8 cellular contexts compared by ENCODE assay signal in genomic region chr16:23556881-23557778, GRCh38. TPM values are rescaled to one million over a fixed set of nuclear protein-coding genes. Genes with fewer than 3 reads are reported as not detected.
A peak's percentile ranks its signal among the peaks of the same experiment; 100 is the strongest.
DNase-seq lines count a peak whose midpoint lies in the region; ATAC-seq and TF ChIP-seq lines count a peak whose summit lies in the region.

Gene EARS2 (minus strand): TSS chr16:23557350. CDS start chr16:23557343, 7 bp downstream.
A gene with protein sequence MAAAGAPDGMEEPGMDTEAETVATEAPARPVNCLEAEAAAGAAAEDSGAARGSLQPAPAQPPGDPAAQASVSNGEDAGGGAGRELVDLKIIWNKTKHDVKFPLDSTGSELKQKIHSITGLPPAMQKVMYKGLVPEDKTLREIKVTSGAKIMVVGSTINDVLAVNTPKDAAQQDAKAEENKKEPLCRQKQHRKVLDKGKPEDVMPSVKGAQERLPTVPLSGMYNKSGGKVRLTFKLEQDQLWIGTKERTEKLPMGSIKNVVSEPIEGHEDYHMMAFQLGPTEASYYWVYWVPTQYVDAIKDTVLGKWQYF (plus strand): TSS chr16:23557727. CDS start chr16:23557743, 16 bp downstream.

- H3K36me3 Mint-ChIP-seq in activated T-cell treated with anti-CD3 and anti-CD28 coated beads, Interleukin-2, amount 50 U/mL, for 24 hours (ENCODE audit: low read depth) = peaks cover 62% of the 10 kb centered on the region

- no peaks in the 10 kb centered on the region for H3K27me3 ChIP-seq in muscle layer of duodenum (ENCODE audit: low read depth, low read length)

- H3K4me1 ChIP-seq in muscle layer of duodenum (ENCODE audit: control insufficient read depth in 1 of 2, insufficient read depth in 2 of 2, low read length in 2 of 2) = peaks cover 0 to 38% of the 10 kb centered on the region in 2 donors

- no peaks in the 10 kb centered on the region for H3K9me3 Mint-ChIP-seq in activated T-cell treated with anti-CD3 and anti-CD28 coated beads, Interleukin-2, amount 50 U/mL, for 24 hours

- H3K27ac ChIP-seq in muscle layer of duodenum (ENCODE audit: low read length) = peak within 1 kb of the TSS; percentile 92

- H3K27ac Mint-ChIP-seq in activated T-cell treated with anti-CD3 and anti-CD28 coated beads, Interleukin-2, amount 50 U/mL, for 24 hours = peak within 1 kb of the TSS; percentile 97

- ATAC-seq in GM21723 (IDR thresholded peaks at IDR 0.05; ENCODE audit: unreplicated experiment) = peak; percentile 87
- ATAC-seq in esophagus mucosa = peak; percentile 98

- H3K4me3 ChIP-seq in muscle layer of duodenum (ENCODE audit: low read depth in 1 of 2, low read length in 2 of 2) = peak within 1 kb of the TSS; percentile 87 to 94

- H3K36me3 ChIP-seq in muscle layer of duodenum (ENCODE audit: control insufficient read depth in 1 of 2, insufficient read depth in 2 of 2, low read length in 2 of 2) = peaks cover 25 to 42% of the 10 kb centered on the region in 2 donors

- peaks cover 48% of the 10 kb centered on the region for H3K4me1 Mint-ChIP-seq in activated T-cell treated with anti-CD3 and anti-CD28 coated beads, Interleukin-2, amount 50 U/mL, for 24 hours (ENCODE audit: low read depth)

- H3K27me3 Mint-ChIP-seq in activated T-cell treated with anti-CD3 and anti-CD28 coated beads, Interleukin-2, amount 50 U/mL, for 24 hours = no peaks in the 10 kb centered on the region

- H3K9me3 ChIP-seq in muscle layer of duodenum (ENCODE audit: control insufficient read depth in 1 of 2, low read length in 2 of 2) = no peaks in the 10 kb centered on the region

- peak; percentile 92 for DNase-seq in DMS79 treated with DMSO at 0.1 percent for 48 hours (lab: John Stamatoyannopoulos, UW)
- peak; percentile 95 for DNase-seq in KG1 (lab: John Stamatoyannopoulos, UW)
- DNase-seq in activated T-cell treated with anti-CD3 and anti-CD28 coated beads, Interleukin-2, amount 50 U/mL, for 24 hours = peak; percentile 100
- peak; percentile 96 for DNase-seq in stimulated activated CD8-positive, alpha-beta memory T cell treated with anti-CD3 and anti-CD28 coated beads, Interleukin-7, amount 100 ng/mL, for 4 hours (ENCODE audit: low read depth in 2 of 2)

- H3K4me3 Mint-ChIP-seq in activated T-cell treated with anti-CD3 and anti-CD28 coated beads, Interleukin-2, amount 50 U/mL, for 24 hours = peak within 1 kb of the TSS; percentile 93

TF ChIP-seq in PFSK-1, 5 proteins besides CTCF, POLR2A, EP300 and RAD21:
- no peak for TF ChIP-seq FOXP2 (optimal IDR thresholded peaks at IDR 0.05; ENCODE audit: borderline replicate concordance, extremely low read depth, extremely low read length, insufficient read depth)
- TF ChIP-seq POLR2AphosphoS5 (IDR thresholded peaks at IDR 0.05; ENCODE audit: low read depth, low read length) = peak; percentile 60
- TF ChIP-seq REST (IDR thresholded peaks at IDR 0.05; ENCODE audit: insufficient read depth in 1 of 2, low read depth in 2 of 2, low read length in 2 of 2) = no peak; a peak in 1 of 4 replicates
- TF ChIP-seq SIN3A (IDR thresholded peaks at IDR 0.05; ENCODE audit: borderline replicate concordance, insufficient read depth, low read length) = peak; percentile 92; the same call in 1 of the 2 replicates
- TF ChIP-seq TAF1 (IDR thresholded peaks at IDR 0.05; ENCODE audit: borderline replicate concordance, insufficient read depth, low read length) = peak; percentile 66; the same call in 1 of the 2 replicates

RNA-seq across cellular contexts. Expression of gene EARS2, which starts in this region (rescaled TPM):
- polyA plus RNA-seq in PFSK-1 (2012; ENCODE audit: insufficient read length, low read depth) = 31.6 TPM
- total RNA-seq in esophagus mucosa = 13.5 TPM

RNA-seq across cellular contexts. Expression of the second gene that starts in this region (rescaled TPM):
- polyA plus RNA-seq in PFSK-1 (2012; ENCODE audit: insufficient read length, low read depth) = 31.1 TPM
- 27.3 TPM for total RNA-seq in esophagus mucosa

Comparison
In these comparisons a context has a peak if more than half of its experiments do, and no peak if none do; other contexts are left out.
1. Peak in every context shown above with its lines: DNase-seq, ATAC-seq, H3K4me3 ChIP-seq and H3K27ac ChIP-seq.